1 cellular context compared by ENCODE assay signal in genomic region chr19:53908106-53908932, GRCh38.
TF ChIP-seq lines count a peak whose summit lies in the region.

No MANE protein-coding gene starts in this region.

TF ChIP-seq in HCT116, 20 proteins besides CTCF, POLR2A, EP300 and RAD21 (continued from another document):
- TF ChIP-seq ZBTB33 (IDR thresholded peaks at IDR 0.05; ENCODE audit: extremely low read depth, insufficient replicate concordance, low read length) (no peak), ATF3 (IDR thresholded peaks at IDR 0.05) (no peak)
